19 cellular contexts compared by ENCODE assay signal in genomic region chr4:112272292-112272691, GRCh38.
"Had no signal": no experiment of that assay in that cellular context is flagged by ENCODE, and none has a peak within 500 bp of the region (broad histone marks: within the 10 kb centered on the region; RNA-seq: fewer than 3 reads in every experiment).

No MANE protein-coding gene starts in this region.

- H3K27me3 Mint-ChIP-seq: activated CD4-positive, alpha-beta T cell treated with anti-CD3 and anti-CD28 coated beads, Interleukin-2, amount 10 ng/mL, durations not matched to agents 24 days and 14 days; activated naive CD8-positive, alpha-beta T cell treated with anti-CD3 and anti-CD28 coated beads, Interleukin-2, amount 10 ng/mL, durations not matched to agents 7 days and 5 days; naive B cell; type B pancreatic cell had no signal

- H3K4me3 Mint-ChIP-seq: activated CD4-positive, alpha-beta T cell treated with anti-CD3 and anti-CD28 coated beads, Interleukin-2, amount 10 ng/mL, durations not matched to agents 24 days and 14 days; activated naive CD8-positive, alpha-beta T cell treated with anti-CD3 and anti-CD28 coated beads, Interleukin-2, amount 10 ng/mL, durations not matched to agents 7 days and 5 days; naive B cell; type B pancreatic cell had no signal

- H3K4me3 ChIP-seq: body of pancreas, hepatocyte, mucosa of descending colon, ovary, psoas muscle, skin epidermis, testis had no signal

- ATAC-seq: body of pancreas, mucosa of descending colon, psoas muscle, right cardiac atrium had no signal

- H3K27ac Mint-ChIP-seq: activated naive CD8-positive, alpha-beta T cell treated with anti-CD3 and anti-CD28 coated beads, Interleukin-2, amount 10 ng/mL, durations not matched to agents 7 days and 5 days; activated T-helper 2 cell treated with anti-CD3 and anti-CD28 coated beads, Interferon-gamma antibody, Interleukin-2, Interleukin-4, amounts not matched to agents 10 μg/mL and 5 μg/mL and 100 μg/mL, durations not matched to agents 14 hours and 24 hours and 36 hours; type B pancreatic cell had no signal

- DNase-seq: activated CD4-positive, alpha-beta T cell treated with anti-CD3 and anti-CD28 coated beads, Interleukin-2, amount 10 ng/mL, durations not matched to agents 24 days and 14 days; activated CD4-positive, CD25-positive, alpha-beta regulatory T cell; activated naive CD8-positive, alpha-beta T cell treated with anti-CD3 and anti-CD28 coated beads, Interleukin-2, amount 10 ng/mL, durations not matched to agents 7 days and 5 days; activated T-cell treated with anti-CD3 and anti-CD28 coated beads for 4 hours; body of pancreas; foreskin fibroblast; mesenchymal stem cell; mucosa of descending colon; naive B cell; ovary; psoas muscle; right cardiac atrium; stimulated activated CD4-positive, alpha-beta T cell treated with anti-CD3 and anti-CD28 coated beads, Interleukin-15, amount 100 ng/mL, for 24 hours; stimulated activated CD4-positive, alpha-beta T cell treated with anti-CD3 and anti-CD28 coated beads, Interleukin-2, amount 100 ng/mL, for 48 hours; testis had no signal

- H3K9me3 Mint-ChIP-seq: activated CD4-positive, alpha-beta T cell treated with anti-CD3 and anti-CD28 coated beads, Interleukin-2, amount 10 ng/mL, durations not matched to agents 24 days and 14 days; activated naive CD8-positive, alpha-beta T cell treated with anti-CD3 and anti-CD28 coated beads, Interleukin-2, amount 10 ng/mL, durations not matched to agents 7 days and 5 days; activated T-helper 2 cell treated with anti-CD3 and anti-CD28 coated beads, Interferon-gamma antibody, Interleukin-2, Interleukin-4, amounts not matched to agents 10 μg/mL and 5 μg/mL and 100 μg/mL, durations not matched to agents 14 hours and 24 hours and 36 hours; naive B cell; type B pancreatic cell had no signal
